In the genomic region with DNA sequence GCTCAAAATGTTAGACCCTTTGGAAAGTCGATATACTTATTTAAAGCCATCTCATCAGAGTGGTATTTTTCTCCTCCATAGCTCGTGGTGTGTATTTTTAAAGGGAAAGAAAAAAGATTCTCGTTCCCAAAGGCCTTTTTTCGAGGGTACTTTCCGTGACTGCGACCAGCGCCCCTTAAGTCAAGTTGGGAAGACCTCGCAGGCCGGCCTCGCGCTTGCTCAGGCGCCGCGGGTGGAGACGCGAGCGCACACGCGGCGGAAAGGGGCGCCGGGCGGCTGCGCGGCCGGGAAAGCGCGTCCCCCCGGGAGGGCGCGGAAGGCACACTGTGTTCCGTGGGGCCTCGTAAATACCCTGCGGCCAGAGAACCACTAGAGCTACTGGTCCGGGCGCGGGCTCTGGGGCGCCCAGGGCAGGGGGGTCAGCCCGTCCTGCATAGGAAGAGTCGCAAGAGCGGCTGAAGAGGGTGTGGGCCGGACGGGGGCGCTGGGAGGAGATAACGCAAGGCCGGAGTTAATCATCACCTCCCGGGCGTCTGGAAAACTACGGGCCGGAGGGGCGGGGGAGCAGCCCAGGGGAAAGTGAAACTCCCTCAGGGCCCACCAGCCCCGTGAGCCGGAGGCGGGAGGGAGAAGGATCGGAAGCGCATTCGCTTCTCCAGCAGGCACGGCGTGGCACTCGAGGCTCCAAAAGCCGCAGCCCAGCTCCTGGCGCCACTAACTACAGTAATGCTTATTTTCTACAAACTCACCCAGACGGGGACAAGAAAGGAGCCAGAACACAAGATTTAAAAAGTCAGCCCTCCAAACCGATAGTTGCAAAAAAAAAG, we compare ENCODE assay signal across 8 cellular contexts. TPM values are rescaled to one million over a fixed set of nuclear protein-coding genes. Genes with fewer than 3 reads are reported as not detected.
DNase-seq lines count a peak whose midpoint lies in the region; ATAC-seq and TF ChIP-seq lines count a peak whose summit lies in the region.

No MANE protein-coding gene starts in this region.

- peak; percentile 45 for ATAC-seq in GM18867 (IDR thresholded peaks at IDR 0.05; ENCODE audit: unreplicated experiment)
- ATAC-seq in HG03095 (IDR thresholded peaks at IDR 0.05; ENCODE audit: unreplicated experiment): peak; percentile 43

- CTCF ChIA-PET in AG04450 (lab: Charles Lee): interaction anchor here (0.7 to 1.5 kb wide), 4 partner anchors 46 to 86 kb away, joined by 3 to 4 read pairs (median 4); no protein-coding TSS in a partner anchor

- no peaks in the 10 kb centered on the region for H3K27me3 ChIP-seq in AG04450 (ENCODE audit: control insufficient read depth, insufficient read depth, low read length)

- DNase-seq in AG04450 (ENCODE audit: low read depth, low spot score): peak; percentile 55
- peak; percentile 75 for DNase-seq in NCI-H345 (lab: John Stamatoyannopoulos, UW)
- DNase-seq in activated CD4-positive, CD25-positive, alpha-beta regulatory T cell treated with anti-CD3 and anti-CD28 coated beads, Interleukin-2, amount 50 U/mL, for 72 hours: peak; percentile 77
- DNase-seq in cerebellum (ENCODE audit: low spot score): peak; percentile 71
- DNase-seq in kidney tubule cell (ENCODE audit: low spot score): peak; percentile 96
- DNase-seq in stimulated activated CD4-positive, alpha-beta T cell treated with anti-CD3 and anti-CD28 coated beads, Interleukin-15, amount 100 ng/mL, for 48 hours (ENCODE audit: low read depth in 2 of 2): peak; percentile 61 to 66

- H3K4me3 ChIP-seq in AG04450 (ENCODE audit: low read depth, low read length): peak overlapping the region; percentile 91

- peak; percentile 36 for TF ChIP-seq CTCF in AG04450 (IDR thresholded peaks at IDR 0.05; ENCODE audit: low read depth, low read length)

- POLR2A ChIA-PET in AG04450 (lab: Yijun Ruan, JAX): interaction anchor here (0.7 to 1.7 kb wide), 6 partner anchors 69 to 725 kb away, joined by 3 to 5 read pairs (median 3); no protein-coding TSS in a partner anchor

- peak overlapping the region; percentile 97 for H3K27ac ChIP-seq in AG04450 (ENCODE audit: low read depth, low read length)

- no peaks in the 10 kb centered on the region for H3K9me3 ChIP-seq in AG04450 (ENCODE audit: control insufficient read depth, insufficient read depth, low read length)

RNA-seq across cellular contexts. Expression of a gene that starts 1.2 kb away (rescaled TPM):
- polyA plus RNA-seq in AG04450 (2011; rRNA removed): 11.9 and 18.3 TPM in 2 replicates
- polyA minus RNA-seq in AG04450 (2011; rRNA and poly(A)+ RNA removed): 2.9 and 4.6 TPM in 2 replicates
- total RNA-seq in cerebellum: 9.3 TPM

RNA-seq across cellular contexts. Expression of a gene that starts 41.0 kb away (rescaled TPM):
- polyA plus RNA-seq in AG04450 (2011; rRNA removed): 37.8 and 46.8 TPM in 2 replicates
- polyA minus RNA-seq in AG04450 (2011; rRNA and poly(A)+ RNA removed): 31.0 and 42.2 TPM in 2 replicates
- total RNA-seq in cerebellum: 17.1 TPM

Comparison
In these comparisons a context has a peak if more than half of its experiments do, and no peak if none do; other contexts are left out.
1. Peak in every context shown above with its lines: DNase-seq, ATAC-seq, H3K4me3 ChIP-seq and H3K27ac ChIP-seq.